Comparison of ENCODE assay signal across 16 cellular contexts in the genomic region with DNA sequence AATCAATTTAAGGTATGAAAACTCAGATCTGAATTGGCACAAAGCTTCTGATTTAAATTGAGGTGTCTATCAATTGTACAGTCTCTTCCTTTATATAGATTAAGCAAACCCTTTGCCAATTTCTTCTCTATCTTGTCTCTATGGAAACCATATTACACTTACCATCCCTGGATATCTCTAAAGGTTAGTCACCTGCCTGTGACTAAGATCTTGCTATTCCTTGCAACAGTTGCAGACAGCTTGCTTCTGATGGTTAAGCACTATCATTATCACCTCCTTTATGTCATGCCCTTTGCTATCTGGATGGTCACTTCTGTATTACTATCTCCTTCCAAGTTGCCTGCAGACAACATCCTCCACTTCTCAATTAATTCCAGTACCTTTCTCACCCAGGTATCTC.
DNase-seq lines count a peak whose midpoint lies in the region; ATAC-seq, FAIRE-seq and TF ChIP-seq lines count a peak whose summit lies in the region.
"Had no signal": no experiment of that assay in that cellular context is flagged by ENCODE, and none has a peak within 500 bp of the region (broad histone marks: within the 10 kb centered on the region; RNA-seq: fewer than 3 reads in every experiment).

No MANE protein-coding gene starts in this region.

- no peak overlapping the region for H2BK15ac ChIP-seq in H9 (ENCODE audit: low read depth, low read length)

- no peak overlapping the region for H2AFZ ChIP-seq in H9 (ENCODE audit: low read length)

- TF ChIP-seq EP300 in A549 (IDR thresholded peaks at IDR 0.05) = no peak

- no peaks in the 10 kb centered on the region for H3K4me1 Mint-ChIP-seq in H9
- H3K4me1 Mint-ChIP-seq: B cell had no signal

- no peak overlapping the region for H3T11ph ChIP-seq in H9 (ENCODE audit: low read length)

- H3K4me2 ChIP-seq in A549 = peak overlapping the region; percentile 34; the same call in 1 of the 3 replicates
- H3K4me2 ChIP-seq in H9 (ENCODE audit: insufficient read depth, insufficient read length, low read length) = no peak overlapping the region
- H3K4me2 ChIP-seq: BLaER1 treated with 17β-estradiol and CSF1 and Interleukin-3, amounts not matched to agents 10 nM and 100 nM had no signal

- DNase-seq in DMS53 (lab: John Stamatoyannopoulos, UW) (peak; percentile 50), DMS53 treated with DMSO at 0.1 percent for 48 hours (lab: John Stamatoyannopoulos, UW; ENCODE audit: unreplicated experiment) (no peak), A549 (ENCODE audit: low read depth in 1 of 2, low spot score in 1 of 2) (peak in 1 of 2 experiments; percentile 10), NCI-H226 (peak; percentile 16), epithelial cell of esophagus (ENCODE audit: low read depth) (peak; percentile 18), H9 (no peak), activated gamma-delta T cell (lab: John Stamatoyannopoulos, UW) (no peak), hepatic stellate cell (ENCODE audit: low spot score) (no peak)
- DNase-seq: Calu3; CD8-positive, alpha-beta T cell; GDM1 had no signal

- peaks cover 0 to 3% of the 10 kb centered on the region in 2 experiments; a peak in 4 of 5 replicates for H3K9me3 Mint-ChIP-seq in H9
- H3K9me3 Mint-ChIP-seq: CD8-positive, alpha-beta T cell had no signal

- H3K79me1 ChIP-seq in H9 (ENCODE audit: insufficient read depth, low read depth, low read length, poor library complexity, severe bottlenecking) = no peaks in the 10 kb centered on the region

- H3K18ac ChIP-seq in H9 (ENCODE audit: insufficient read length, low read depth, low read length) = no peak overlapping the region

- no peak overlapping the region for H2BK120ac ChIP-seq in H9 (ENCODE audit: low read depth, low read length, poor library complexity, severe bottlenecking)

- H3K23me2 ChIP-seq in H9 (ENCODE audit: insufficient read length, low read depth, low read length, poor library complexity, severe bottlenecking) = no peaks in the 10 kb centered on the region

- no peak overlapping the region for H2BK12ac ChIP-seq in H9 (ENCODE audit: insufficient read length, low read depth, low read length)

- no peaks in the 10 kb centered on the region for H3K27me3 ChIP-seq in H9 (ENCODE audit: insufficient read depth, low read length)
- H3K27me3 ChIP-seq: BLaER1 treated with 17β-estradiol and CSF1 and Interleukin-3, amounts not matched to agents 10 nM and 100 nM had no signal

- H3K9me3 ChIP-seq in A549 (no peaks in the 10 kb centered on the region), H9 (ENCODE audit: control insufficient read depth, low read depth, low read length) (no peaks in the 10 kb centered on the region)
- H3K9me3 ChIP-seq: HAP-1 had no signal

- no peak overlapping the region; a peak in 1 of 7 replicates for H3K27ac Mint-ChIP-seq in H9
- H3K27ac Mint-ChIP-seq: B cell; CD8-positive, alpha-beta T cell had no signal

- no peaks in the 10 kb centered on the region for H3K79me2 ChIP-seq in H9 (ENCODE audit: insufficient read depth, low read length)

- peaks cover 6% of the 10 kb centered on the region; the same call in 1 of the 3 replicates for H3K4me1 ChIP-seq in A549
- no peaks in the 10 kb centered on the region for H3K4me1 ChIP-seq in H9 (ENCODE audit: insufficient read depth, low read length)
- H3K4me1 ChIP-seq: BLaER1 treated with 17β-estradiol and CSF1 and Interleukin-3, amounts not matched to agents 10 nM and 100 nM; HAP-1 had no signal

- H4K8ac ChIP-seq in H9 (replicated peaks; ENCODE audit: insufficient read length, low read depth, low read length) = no peak overlapping the region

- H3K27ac ChIP-seq in A549 (no peak overlapping the region), H9 (ENCODE audit: insufficient read length, low read depth, low read length) (no peak overlapping the region)
- H3K27ac ChIP-seq: 22Rv1; BLaER1 treated with 17β-estradiol and CSF1 and Interleukin-3, amounts not matched to agents 10 nM and 100 nM had no signal

- H3K23ac ChIP-seq in H9 (ENCODE audit: insufficient read length, low read depth, low read length) = no peak overlapping the region

- H2AK5ac ChIP-seq in H9 (ENCODE audit: insufficient read length, low read length) = no peak overlapping the region

- H3K4me3 ChIP-seq in A549 (no peak overlapping the region), epithelial cell of esophagus (ENCODE audit: low read length) (no peak overlapping the region)
- H3K4me3 ChIP-seq: BLaER1 treated with 17β-estradiol and CSF1 and Interleukin-3, amounts not matched to agents 10 nM and 100 nM; HAP-1 had no signal

- TF ChIP-seq RAD21 in A549 (conservative IDR thresholded peaks at IDR 0.05 in 1 of 2, IDR thresholded peaks at IDR 0.05 in 1 of 2) = no peak

- no peak overlapping the region for H3K9ac ChIP-seq in H9 (ENCODE audit: extremely low read depth, insufficient read length, low read length)
- H3K9ac ChIP-seq: BLaER1 treated with 17β-estradiol and CSF1 and Interleukin-3, amounts not matched to agents 10 nM and 100 nM had no signal

- peak in 1 of 2 experiments; percentile 56; a peak in 2 of 6 replicates for ATAC-seq in A549
- ATAC-seq: CD8-positive, alpha-beta T cell had no signal

- no peak overlapping the region for H4K91ac ChIP-seq in H9 (ENCODE audit: insufficient read length, low read depth, low read length)

- H3K4me3 Mint-ChIP-seq in H9 = no peak overlapping the region
- H3K4me3 Mint-ChIP-seq: B cell; CD8-positive, alpha-beta T cell had no signal

- H3K4ac ChIP-seq in H9 (ENCODE audit: low read depth, low read length) = no peak overlapping the region

- no peak for TF ChIP-seq CTCF in A549 (IDR thresholded peaks at IDR 0.05)
- TF ChIP-seq CTCF in epithelial cell of esophagus (IDR thresholded peaks at IDR 0.05; ENCODE audit: insufficient read depth, low read depth, low read length, missing control alignments) = no peak
- TF ChIP-seq CTCF in H9 (conservative IDR thresholded peaks at IDR 0.05) = no peak

- H3K56ac ChIP-seq in H9 (ENCODE audit: insufficient read length, low read depth, low read length) = no peak overlapping the region

- H3K14ac ChIP-seq in H9 (ENCODE audit: insufficient read depth, low read length) = no peak overlapping the region

- H3K36me3 Mint-ChIP-seq in H9 (ENCODE audit: insufficient read depth in 1 of 3, low read depth in 3 of 3) = peaks cover 0 to 5% (median 0%) of the 10 kb centered on the region in 3 experiments; a peak in 2 of 7 replicates
- H3K36me3 Mint-ChIP-seq: CD8-positive, alpha-beta T cell had no signal

- no peak overlapping the region for H4K5ac ChIP-seq in H9 (ENCODE audit: insufficient read length, low read depth, low read length)

- FAIRE-seq in A549 (lab: Jason Lieb, UNC) = no peak
- FAIRE-seq: H1 had no signal

- POLR2A ChIA-PET in A549 (lab: Yijun Ruan, JAX) = interaction anchor here (0.6 kb wide), 1 partner anchor 193 kb away, joined by 6 read pairs; no protein-coding TSS in a partner anchor

- no peak overlapping the region for H2BK20ac ChIP-seq in H9 (ENCODE audit: low read depth, low read length, poor library complexity, severe bottlenecking)

- no peak for TF ChIP-seq POLR2A in A549 (IDR thresholded peaks at IDR 0.05; ENCODE audit: low read length)

- H4K20me1 ChIP-seq in H9 (ENCODE audit: control insufficient read depth, insufficient read depth, insufficient read length) = no peaks in the 10 kb centered on the region
- H4K20me1 ChIP-seq: BLaER1 treated with 17β-estradiol and CSF1 and Interleukin-3, amounts not matched to agents 10 nM and 100 nM had no signal

- no peak overlapping the region for H2BK5ac ChIP-seq in H9 (ENCODE audit: insufficient read length, low read length)

- CTCF ChIA-PET in A549 (lab: Yijun Ruan, JAX) = no interaction called here

- H3K27me3 Mint-ChIP-seq in H9 (ENCODE audit: low read depth) = no peaks in the 10 kb centered on the region
- H3K27me3 Mint-ChIP-seq: B cell had no signal

TF ChIP-seq in A549, 52 proteins besides CTCF, POLR2A, EP300 and RAD21:
- TF ChIP-seq ZNF302 (CRISPR knock-in tag; IDR thresholded peaks at IDR 0.05) (no peak), ELK1 (IDR thresholded peaks at IDR 0.05; ENCODE audit: low read depth, low read length) (no peak), RNF2 (IDR thresholded peaks at IDR 0.05; ENCODE audit: borderline replicate concordance, low read depth) (no peak), CBX2 (IDR thresholded peaks at IDR 0.05; ENCODE audit: borderline replicate concordance, low read depth) (no peak), HEYL (CRISPR knock-in tag; IDR thresholded peaks at IDR 0.05) (no peak), ZFP36 (IDR thresholded peaks at IDR 0.05; ENCODE audit: borderline replicate concordance, partially characterized antibody) (no peak), BHLHE40 (IDR thresholded peaks at IDR 0.05; ENCODE audit: low read depth, low read length) (no peak), ZC3H11A (IDR thresholded peaks at IDR 0.05) (no peak), KDM1A (IDR thresholded peaks at IDR 0.05; ENCODE audit: low read depth) (no peak), HOXA7 (CRISPR knock-in tag; IDR thresholded peaks at IDR 0.05) (no peak), JUN (IDR thresholded peaks at IDR 0.05) (no peak), HOXB5 (CRISPR knock-in tag; IDR thresholded peaks at IDR 0.05) (no peak)
- TF ChIP-seq, protein P1, sequence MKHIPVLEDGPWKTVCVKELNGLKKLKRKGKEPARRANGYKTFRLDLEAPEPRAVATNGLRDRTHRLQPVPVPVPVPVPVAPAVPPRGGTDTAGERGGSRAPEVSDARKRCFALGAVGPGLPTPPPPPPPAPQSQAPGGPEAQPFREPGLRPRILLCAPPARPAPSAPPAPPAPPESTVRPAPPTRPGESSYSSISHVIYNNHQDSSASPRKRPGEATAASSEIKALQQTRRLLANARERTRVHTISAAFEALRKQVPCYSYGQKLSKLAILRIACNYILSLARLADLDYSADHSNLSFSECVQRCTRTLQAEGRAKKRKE (CRISPR knock-in tag; IDR thresholded peaks at IDR 0.05; ENCODE audit: low read depth) = no peak
TF ChIP-seq in A549: peak in this region for 0.

Comparison
In these comparisons a context has a peak if more than half of its experiments do, and no peak if none do; other contexts are left out.
1. DNase-seq: peak in DMS53 (single experiment), NCI-H226 (single experiment) and epithelial cell of esophagus (single experiment); none in DMS53 treated with DMSO at 0.1 percent for 48 hours (single experiment), H9 (single experiment), activated gamma-delta T cell (single experiment) and hepatic stellate cell (single experiment).